1 cellular context compared by ENCODE assay signal in the genomic region with DNA sequence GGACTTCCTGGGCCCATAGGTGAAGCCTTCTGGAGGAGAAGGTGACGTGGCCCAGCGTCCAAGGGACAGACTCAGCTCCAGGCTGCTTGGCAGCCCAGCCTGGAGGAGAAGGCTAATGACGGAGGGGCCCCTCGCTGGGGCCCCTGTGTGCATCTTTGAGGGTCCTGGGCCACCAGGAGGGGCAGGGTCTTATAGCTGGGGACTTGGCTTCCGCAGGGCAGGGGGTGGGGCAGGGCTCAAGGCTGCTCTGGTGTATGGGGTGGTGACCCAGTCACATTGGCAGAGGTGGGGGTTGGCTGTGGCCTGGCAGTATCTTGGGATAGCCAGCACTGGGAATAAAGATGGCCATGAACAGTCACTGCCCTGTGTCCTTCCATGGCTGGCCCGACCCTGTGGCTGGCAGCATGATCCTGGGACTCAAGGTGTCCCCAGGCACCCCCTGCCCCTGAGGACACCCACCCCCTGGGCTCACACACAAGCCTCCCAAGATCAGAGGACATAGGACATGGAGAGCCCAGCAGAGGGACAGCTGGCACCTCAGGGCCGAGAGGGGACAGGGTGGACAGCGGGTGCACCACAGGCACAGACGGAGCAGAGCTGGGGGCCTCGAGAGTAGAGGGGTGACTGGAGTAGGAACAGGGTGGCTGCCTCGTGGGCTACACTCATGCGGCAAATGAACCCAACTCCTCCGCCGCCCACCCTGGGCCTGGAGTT.
TF ChIP-seq lines count a peak whose summit lies in the region.

No MANE protein-coding gene starts in this region.

TF ChIP-seq in HepG2, 621 proteins besides CTCF, POLR2A, EP300 and RAD21:
- TF ChIP-seq ZNF674 (CRISPR knock-in tag; IDR thresholded peaks at IDR 0.05; ENCODE audit: low read depth) (no peak), KDM5B (CRISPR knock-in tag; IDR thresholded peaks at IDR 0.05; ENCODE audit: borderline replicate concordance) (no peak), NCOA2 (CRISPR knock-in tag; IDR thresholded peaks at IDR 0.05) (no peak), FOSL1 (CRISPR knock-in tag; IDR thresholded peaks at IDR 0.05; ENCODE audit: borderline replicate concordance) (no peak), MYC (CRISPR knock-in tag; IDR thresholded peaks at IDR 0.05; ENCODE audit: borderline replicate concordance) (no peak), NFYB (CRISPR knock-in tag; IDR thresholded peaks at IDR 0.05) (no peak), PCBP2 (optimal IDR thresholded peaks at IDR 0.05; ENCODE audit: low read depth, low read length, poor library complexity, severe bottlenecking) (no peak), FLYWCH1 (CRISPR knock-in tag; IDR thresholded peaks at IDR 0.05) (no peak)
- TF ChIP-seq, protein P1, sequence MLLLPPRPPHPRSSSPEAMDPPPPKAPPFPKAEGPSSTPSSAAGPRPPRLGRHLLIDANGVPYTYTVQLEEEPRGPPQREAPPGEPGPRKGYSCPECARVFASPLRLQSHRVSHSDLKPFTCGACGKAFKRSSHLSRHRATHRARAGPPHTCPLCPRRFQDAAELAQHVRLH (CRISPR knock-in tag; IDR thresholded peaks at IDR 0.05; ENCODE audit: borderline replicate concordance, low read depth) = no peak
